15 cellular contexts compared by ENCODE assay signal in genomic region chr10:104032144-104032775, GRCh38. TPM values are rescaled to one million over a fixed set of nuclear protein-coding genes. Genes with fewer than 3 reads are reported as not detected.
DNase-seq lines count a peak whose midpoint lies in the region; ATAC-seq and TF ChIP-seq lines count a peak whose summit lies in the region.
"Had no signal": no experiment of that assay in that cellular context is flagged by ENCODE, and none has a peak within 500 bp of the region (broad histone marks: within the 10 kb centered on the region; RNA-seq: fewer than 3 reads in every experiment).

No MANE protein-coding gene starts in this region.

- H3K4me1 ChIP-seq in iPS-20b (ENCODE audit: insufficient read depth, low read length) = peaks cover 5% of the 10 kb centered on the region; the same call in 1 of the 2 replicates
- H3K4me1 ChIP-seq in upper lobe of right lung = no peaks in the 10 kb centered on the region

- no peak overlapping the region for H3K27ac ChIP-seq in iPS-20b (ENCODE audit: low read length)
- no peak overlapping the region for H3K27ac ChIP-seq in upper lobe of right lung

- no peak overlapping the region for H3K27ac Mint-ChIP-seq in activated CD4-positive, alpha-beta T cell treated with anti-CD3 and anti-CD28 coated beads, Interleukin-2, amount 10 ng/mL, durations not matched to agents 24 days and 14 days
- no peak overlapping the region for H3K27ac Mint-ChIP-seq in activated T-helper 2 cell treated with anti-CD3 and anti-CD28 coated beads, Interferon-gamma antibody, Interleukin-2, Interleukin-4, amounts not matched to agents 10 μg/mL and 5 μg/mL and 100 μg/mL, durations not matched to agents 14 hours and 24 hours and 36 hours
- H3K27ac Mint-ChIP-seq: memory B cell; stimulated activated naive CD8-positive, alpha-beta T cell treated with anti-CD3 and anti-CD28 coated beads, Interleukin-15, Interleukin-2, amounts not matched to agents 100 ng/mL and 50 ng/mL, for 24 hours had no signal

- peaks cover 14% of the 10 kb centered on the region for H3K36me3 Mint-ChIP-seq in activated CD4-positive, alpha-beta T cell treated with anti-CD3 and anti-CD28 coated beads, Interleukin-2, amount 10 ng/mL, durations not matched to agents 24 days and 14 days (ENCODE audit: low read depth)
- H3K36me3 Mint-ChIP-seq in activated T-helper 2 cell treated with anti-CD3 and anti-CD28 coated beads, Interferon-gamma antibody, Interleukin-2, Interleukin-4, amounts not matched to agents 10 μg/mL and 5 μg/mL and 100 μg/mL, durations not matched to agents 14 hours and 24 hours and 36 hours (ENCODE audit: low read depth) = peaks cover 8% of the 10 kb centered on the region

- H3K27me3 Mint-ChIP-seq in activated CD4-positive, alpha-beta T cell treated with anti-CD3 and anti-CD28 coated beads, Interleukin-2, amount 10 ng/mL, durations not matched to agents 24 days and 14 days = no peaks in the 10 kb centered on the region
- no peaks in the 10 kb centered on the region for H3K27me3 Mint-ChIP-seq in activated T-helper 2 cell treated with anti-CD3 and anti-CD28 coated beads, Interferon-gamma antibody, Interleukin-2, Interleukin-4, amounts not matched to agents 10 μg/mL and 5 μg/mL and 100 μg/mL, durations not matched to agents 14 hours and 24 hours and 36 hours (ENCODE audit: low read depth)
- H3K27me3 Mint-ChIP-seq: CD8-positive, alpha-beta memory T cell; stimulated activated naive CD8-positive, alpha-beta T cell treated with anti-CD3 and anti-CD28 coated beads, Interleukin-15, Interleukin-2, amounts not matched to agents 100 ng/mL and 50 ng/mL, for 24 hours had no signal

- H3K4me3 ChIP-seq in iPS-20b (ENCODE audit: low read length) = peak overlapping the region; percentile 3; the same call in 1 of the 2 replicates
- H3K4me3 ChIP-seq in upper lobe of right lung = no peak overlapping the region

- peaks cover 2% of the 10 kb centered on the region for H3K4me1 Mint-ChIP-seq in activated CD4-positive, alpha-beta T cell treated with anti-CD3 and anti-CD28 coated beads, Interleukin-2, amount 10 ng/mL, durations not matched to agents 24 days and 14 days
- H3K4me1 Mint-ChIP-seq in activated T-helper 2 cell treated with anti-CD3 and anti-CD28 coated beads, Interferon-gamma antibody, Interleukin-2, Interleukin-4, amounts not matched to agents 10 μg/mL and 5 μg/mL and 100 μg/mL, durations not matched to agents 14 hours and 24 hours and 36 hours (ENCODE audit: low read depth) = peaks cover 3% of the 10 kb centered on the region

- no peaks in the 10 kb centered on the region for H3K36me3 ChIP-seq in iPS-20b (ENCODE audit: insufficient read depth, low read depth, low read length)
- peaks cover 42% of the 10 kb centered on the region for H3K36me3 ChIP-seq in upper lobe of right lung

- no peaks in the 10 kb centered on the region for H3K9me3 Mint-ChIP-seq in activated CD4-positive, alpha-beta T cell treated with anti-CD3 and anti-CD28 coated beads, Interleukin-2, amount 10 ng/mL, durations not matched to agents 24 days and 14 days
- H3K9me3 Mint-ChIP-seq in activated T-helper 2 cell treated with anti-CD3 and anti-CD28 coated beads, Interferon-gamma antibody, Interleukin-2, Interleukin-4, amounts not matched to agents 10 μg/mL and 5 μg/mL and 100 μg/mL, durations not matched to agents 14 hours and 24 hours and 36 hours = no peaks in the 10 kb centered on the region
- H3K9me3 Mint-ChIP-seq: CD8-positive, alpha-beta memory T cell; memory B cell; stimulated activated naive CD8-positive, alpha-beta T cell treated with anti-CD3 and anti-CD28 coated beads, Interleukin-15, Interleukin-2, amounts not matched to agents 100 ng/mL and 50 ng/mL, for 24 hours had no signal

- peak; percentile 48 for DNase-seq in activated CD4-positive, alpha-beta T cell treated with anti-CD3 and anti-CD28 coated beads, Interleukin-2, amount 10 ng/mL, durations not matched to agents 24 days and 14 days
- no peak for DNase-seq in activated CD4-positive, alpha-beta T cell treated with anti-CD3 and anti-CD28 coated beads for 48 hours
- DNase-seq in NOMO-1 treated with DMSO at 0.1 percent for 48 hours (lab: John Stamatoyannopoulos, UW; ENCODE audit: unreplicated experiment) = peak; percentile 64
- peak; percentile 28 for DNase-seq in upper lobe of right lung
- DNase-seq in NAMALWA (ENCODE audit: low spot score) = no peak
- no peak for DNase-seq in NCI-H1694 (lab: John Stamatoyannopoulos, UW)
- DNase-seq in activated T-helper 2 cell treated with anti-CD3 and anti-CD28 coated beads, Interferon-gamma antibody, Interleukin-2, Interleukin-4, amounts not matched to agents 10 μg/mL and 5 μg/mL and 100 μg/mL, durations not matched to agents 14 hours and 24 hours and 36 hours (ENCODE audit: low spot score) = no peak
- DNase-seq: activated CD8-positive, alpha-beta memory T cell treated with anti-CD3 and anti-CD28 coated beads for 24 hours; CD8-positive, alpha-beta memory T cell; islet precursor cell; NCI-H187; NCI-H524 treated with DMSO at 0.1 percent for 48 hours had no signal

- no peak for TF ChIP-seq CTCF in upper lobe of right lung (IDR thresholded peaks at IDR 0.05)

- H3K27me3 ChIP-seq in iPS-20b (ENCODE audit: insufficient read depth, low read length) (no peaks in the 10 kb centered on the region), upper lobe of right lung (no peaks in the 10 kb centered on the region)

- H3K4me3 Mint-ChIP-seq in activated CD4-positive, alpha-beta T cell treated with anti-CD3 and anti-CD28 coated beads, Interleukin-2, amount 10 ng/mL, durations not matched to agents 24 days and 14 days = no peak overlapping the region
- no peak overlapping the region for H3K4me3 Mint-ChIP-seq in activated T-helper 2 cell treated with anti-CD3 and anti-CD28 coated beads, Interferon-gamma antibody, Interleukin-2, Interleukin-4, amounts not matched to agents 10 μg/mL and 5 μg/mL and 100 μg/mL, durations not matched to agents 14 hours and 24 hours and 36 hours (ENCODE audit: low read depth)
- H3K4me3 Mint-ChIP-seq: CD8-positive, alpha-beta memory T cell; memory B cell; stimulated activated naive CD8-positive, alpha-beta T cell treated with anti-CD3 and anti-CD28 coated beads, Interleukin-15, Interleukin-2, amounts not matched to agents 100 ng/mL and 50 ng/mL, for 24 hours had no signal

- H3K9ac ChIP-seq in iPS-20b (ENCODE audit: low read depth, low read length) = no peak overlapping the region

- ATAC-seq in upper lobe of right lung = no peak

- intact Hi-C loops in activated CD4-positive, alpha-beta T cell treated with anti-CD3 and anti-CD28 coated beads, Interleukin-2, amount 10 ng/mL, durations not matched to agents 24 days and 14 days (cut with micrococcal nuclease) = no loop called here
- intact Hi-C loops in upper lobe of right lung (cut with DNase I) = no loop called here
- intact Hi-C loops in activated T-helper 2 cell treated with anti-CD3 and anti-CD28 coated beads, Interferon-gamma antibody, Interleukin-2, Interleukin-4, amounts not matched to agents 10 μg/mL and 5 μg/mL and 100 μg/mL, durations not matched to agents 14 hours and 24 hours and 36 hours (cut with micrococcal nuclease) = no loop called here

- H3K9me3 ChIP-seq in iPS-20b (ENCODE audit: insufficient read depth, low read depth, low read length) (no peaks in the 10 kb centered on the region), upper lobe of right lung (no peaks in the 10 kb centered on the region)

RNA-seq across cellular contexts. Expression of gene COL17A1, which starts 53.4 kb away (rescaled TPM):
- total RNA-seq in activated CD4-positive, alpha-beta T cell treated with anti-CD3 and anti-CD28 coated beads, Interleukin-2, amount 10 ng/mL, durations not matched to agents 24 days and 14 days = not detected in 2 replicates
- total RNA-seq in upper lobe of right lung = 1.5 TPM
- not detected in 2 replicates for total RNA-seq in activated T-helper 2 cell treated with anti-CD3 and anti-CD28 coated beads, Interferon-gamma antibody, Interleukin-2, Interleukin-4, amounts not matched to agents 10 μg/mL and 5 μg/mL and 100 μg/mL, durations not matched to agents 14 hours and 24 hours and 36 hours
- total RNA-seq: CD8-positive, alpha-beta memory T cell had no signal

Comparison
In these comparisons a context has a peak if more than half of its experiments do, and no peak if none do; other contexts are left out.
1. DNase-seq: peak in activated CD4-positive, alpha-beta T cell treated with anti-CD3 and anti-CD28 coated beads, Interleukin-2, amount 10 ng/mL, durations not matched to agents 24 days and 14 days (single experiment), NOMO-1 treated with DMSO at 0.1 percent for 48 hours (single experiment) and upper lobe of right lung (single experiment); none in activated CD4-positive, alpha-beta T cell treated with anti-CD3 and anti-CD28 coated beads for 48 hours (single experiment), NAMALWA (single experiment), NCI-H1694 (single experiment) and activated T-helper 2 cell treated with anti-CD3 and anti-CD28 coated beads, Interferon-gamma antibody, Interleukin-2, Interleukin-4, amounts not matched to agents 10 μg/mL and 5 μg/mL and 100 μg/mL, durations not matched to agents 14 hours and 24 hours and 36 hours (single experiment).